Comparison of ENCODE assay signal across 9 cellular contexts in genomic region chr20:43667341-43668132, GRCh38. TPM values are rescaled to one million over a fixed set of nuclear protein-coding genes. Genes with fewer than 3 reads are reported as not detected.
DNase-seq lines count a peak whose midpoint lies in the region; ATAC-seq and TF ChIP-seq lines count a peak whose summit lies in the region.
"Had no signal": no experiment of that assay in that cellular context is flagged by ENCODE, and none has a peak within 500 bp of the region (broad histone marks: within the 10 kb centered on the region; RNA-seq: fewer than 3 reads in every experiment).

No MANE protein-coding gene starts in this region.

- H3K4me3 Mint-ChIP-seq in natural killer cell treated with Interleukin-12 subunit alpha and Interleukin-12 subunit beta and Interleukin-15 and Interleukin-18, amount 100 ng/mL, for 72 hours, result peak overlapping the region; percentile 53

- H3K4me3 ChIP-seq in cardiac muscle cell, result peak overlapping the region; percentile 16
- H3K4me3 ChIP-seq in breast epithelium, result peak overlapping the region in 2 of 3 donors; percentile 52 to 66

- H3K27ac Mint-ChIP-seq in natural killer cell treated with Interleukin-12 subunit alpha and Interleukin-12 subunit beta and Interleukin-15 and Interleukin-18, amount 100 ng/mL, for 72 hours, result no peak overlapping the region

- no peaks in the 10 kb centered on the region for H3K27me3 ChIP-seq in cardiac muscle cell
- H3K27me3 ChIP-seq in breast epithelium, result peaks cover 0 to 22% of the 10 kb centered on the region in 2 donors

- no peaks in the 10 kb centered on the region for H3K36me3 ChIP-seq in cardiac muscle cell
- H3K36me3 ChIP-seq in breast epithelium, result no peaks in the 10 kb centered on the region

- no peak for ATAC-seq in left ventricle myocardium superior
- ATAC-seq in HG02571 (IDR thresholded peaks at IDR 0.05; ENCODE audit: unreplicated experiment), result peak; percentile 11
- peak in 1 of 2 donors; percentile 51 for ATAC-seq in natural killer cell treated with Interleukin-12 subunit alpha and Interleukin-12 subunit beta and Interleukin-15 and Interleukin-18, amount 100 ng/mL, for 72 hours

- H3K27ac ChIP-seq in cardiac muscle cell, result no peak overlapping the region
- no peak overlapping the region for H3K27ac ChIP-seq in breast epithelium

- H3K4me1 ChIP-seq in cardiac muscle cell (ENCODE audit: low read depth) (no peaks in the 10 kb centered on the region), breast epithelium (peaks cover 5% of the 10 kb centered on the region in 2 donors)

- no peak for TF ChIP-seq POLR2A in breast epithelium (IDR thresholded peaks at IDR 0.05)

- TF ChIP-seq CTCF in cardiac muscle cell (IDR thresholded peaks at IDR 0.05; ENCODE audit: low read depth, low read length) (no peak), breast epithelium (IDR thresholded peaks at IDR 0.05) (no peak)

- peak; percentile 9 to 13 for DNase-seq in cardiac muscle cell (ENCODE audit: low read depth in 1 of 2, low spot score in 1 of 2)
- no peak for DNase-seq in left ventricle myocardium superior
- peak; percentile 77 for DNase-seq in NCI-H2171 (lab: John Stamatoyannopoulos, UW)
- DNase-seq in breast epithelium (ENCODE audit: low spot score in 2 of 2), result no peak
- no peak for DNase-seq in natural killer cell treated with Interleukin-12 subunit alpha and Interleukin-12 subunit beta and Interleukin-15 and Interleukin-18, amount 100 ng/mL, for 72 hours (ENCODE audit: low spot score)
- DNase-seq in kidney glomerular epithelial cell (lab: John Stamatoyannopoulos, UW), result no peak
- no peak for DNase-seq in cerebellar cortex (ENCODE audit: low spot score)

- no peaks in the 10 kb centered on the region for H3K36me3 Mint-ChIP-seq in natural killer cell treated with Interleukin-12 subunit alpha and Interleukin-12 subunit beta and Interleukin-15 and Interleukin-18, amount 100 ng/mL, for 72 hours

- H3K27me3 Mint-ChIP-seq in natural killer cell treated with Interleukin-12 subunit alpha and Interleukin-12 subunit beta and Interleukin-15 and Interleukin-18, amount 100 ng/mL, for 72 hours, result peaks cover 0 to 3% of the 10 kb centered on the region in 2 donors

- H3K9me3 ChIP-seq in cardiac muscle cell (ENCODE audit: low read depth) (no peaks in the 10 kb centered on the region), breast epithelium (no peaks in the 10 kb centered on the region)

- intact Hi-C loops in left ventricle myocardium superior (cut with micrococcal nuclease), result no loop called here
- intact Hi-C loops in breast epithelium (cut with DNase I; ENCODE audit: low total_unique reads), result no loop called here

- no peaks in the 10 kb centered on the region for H3K4me1 Mint-ChIP-seq in natural killer cell treated with Interleukin-12 subunit alpha and Interleukin-12 subunit beta and Interleukin-15 and Interleukin-18, amount 100 ng/mL, for 72 hours (ENCODE audit: low read depth in 2 of 2)

- no peaks in the 10 kb centered on the region for H3K9me3 Mint-ChIP-seq in natural killer cell treated with Interleukin-12 subunit alpha and Interleukin-12 subunit beta and Interleukin-15 and Interleukin-18, amount 100 ng/mL, for 72 hours

RNA-seq across cellular contexts. Expression of gene MYBL2, which starts 0.6 kb away (rescaled TPM):
- total RNA-seq in cardiac muscle cell (17.8 and 30.6 TPM in 2 replicates), left ventricle myocardium superior (0.84 TPM), breast epithelium (under 1 TPM in 2 of 3 donors, not detected in 1; 0.32 to 0.44 TPM)
- 27.3 and 63.1 TPM in 2 replicates for polyA plus RNA-seq in cardiac muscle cell
- total RNA-seq in natural killer cell treated with Interleukin-12 subunit alpha and Interleukin-12 subunit beta and Interleukin-15 and Interleukin-18, amount 100 ng/mL, for 72 hours, result 100 to 1,000 TPM in 1 of 2 donors, 10 to 100 TPM in 1; 62.0 to 109 TPM

RNA-seq across cellular contexts. Expression of gene GTSF1L, which starts 59.3 kb away (rescaled TPM):
- not detected in 2 replicates for total RNA-seq in cardiac muscle cell
- polyA plus RNA-seq in cardiac muscle cell, result not detected in 2 replicates
- total RNA-seq in left ventricle myocardium superior, result not detected
- not detected for total RNA-seq in breast epithelium
- total RNA-seq in natural killer cell treated with Interleukin-12 subunit alpha and Interleukin-12 subunit beta and Interleukin-15 and Interleukin-18, amount 100 ng/mL, for 72 hours, result not detected
- total RNA-seq: liver had no signal
- polyA plus RNA-seq: liver had no signal

Comparison
In these comparisons a context has a peak if more than half of its experiments do, and no peak if none do; other contexts are left out.
1. DNase-seq: peak in cardiac muscle cell (2 of 2) and NCI-H2171 (single experiment); none in left ventricle myocardium superior (single experiment), breast epithelium (0 of 2), natural killer cell treated with Interleukin-12 subunit alpha and Interleukin-12 subunit beta and Interleukin-15 and Interleukin-18, amount 100 ng/mL, for 72 hours (single experiment), kidney glomerular epithelial cell (single experiment) and cerebellar cortex (single experiment).
2. RNA of gene MYBL2, which starts 0.6 kb away (total RNA-seq): 62.0 to 109 TPM in natural killer cell treated with Interleukin-12 subunit alpha and Interleukin-12 subunit beta and Interleukin-15 and Interleukin-18, amount 100 ng/mL, for 72 hours and 17.8 to 30.6 TPM in cardiac muscle cell; 0.84 TPM in left ventricle myocardium superior (single experiment) and 0.32 to 0.44 TPM in breast epithelium; every median in the first group is over 10 times any median in the second.